ENCODE assay signal across 7 cellular contexts in genomic region chrX:110450050-110450449, GRCh38.
DNase-seq lines count a peak whose midpoint lies in the region; ATAC-seq and TF ChIP-seq lines count a peak whose summit lies in the region.

No MANE protein-coding gene starts in this region.

- H3K27ac ChIP-seq in right cardiac atrium (ENCODE audit: low read length) (no peak overlapping the region), gastrocnemius medialis (no peak overlapping the region)

- no peak for TF ChIP-seq POLR2A in gastrocnemius medialis (IDR thresholded peaks at IDR 0.05)

- H3K4me1 ChIP-seq in right cardiac atrium (ENCODE audit: control insufficient read depth, insufficient read depth, low read length) (no peaks in the 10 kb centered on the region), gastrocnemius medialis (no peaks in the 10 kb centered on the region)

- ATAC-seq in HG02571 (IDR thresholded peaks at IDR 0.05; ENCODE audit: unreplicated experiment), result peak; percentile 84
- ATAC-seq in T-helper 17 cell, result peak; percentile 59
- ATAC-seq in right cardiac atrium, result peak; percentile 86 to 87
- peak; percentile 76 to 85 for ATAC-seq in gastrocnemius medialis

- no peaks in the 10 kb centered on the region for H3K4me1 Mint-ChIP-seq in T-helper 17 cell

- peak; percentile 29 for DNase-seq in NCI-H1105 (lab: John Stamatoyannopoulos, UW)
- peak; percentile 10 to 34 (median 22) for DNase-seq in T-helper 17 cell
- peak in 57 of 58 donors; percentile 2 to 81 (median 58) for DNase-seq in anterior cingulate cortex (lab: John Stamatoyannopoulos, UW)
- DNase-seq in right cardiac atrium, result peak; percentile 58 to 85 (median 78)
- DNase-seq in gastrocnemius medialis, result peak; percentile 19 to 58

- intact Hi-C loops in right cardiac atrium (cut with DNase I) (loop anchor here (2.0 to 5.0 kb wide), 2 partner anchors 397 kb away; no protein-coding TSS in a partner anchor), gastrocnemius medialis (cut with DNase I; ENCODE audit: low total_unique reads) (loop anchor here (1.0 to 5.0 kb wide), 2 partner anchors 217 to 397 kb away; no protein-coding TSS in a partner anchor)

- no peaks in the 10 kb centered on the region for H3K27me3 ChIP-seq in right cardiac atrium (ENCODE audit: control insufficient read depth, insufficient read depth)
- no peaks in the 10 kb centered on the region for H3K27me3 ChIP-seq in gastrocnemius medialis

- no peak overlapping the region for H3K4me3 ChIP-seq in GM12875 (ENCODE audit: low read depth, low read length)
- no peak overlapping the region for H3K4me3 ChIP-seq in right cardiac atrium (ENCODE audit: low read length)
- no peak overlapping the region for H3K4me3 ChIP-seq in gastrocnemius medialis

- in situ Hi-C loops in gastrocnemius medialis (cut with MboI; ENCODE audit: low sequenced_read_pairs in 4 of 4), result loop anchor here (5.0 to 25.0 kb wide), 4 partner anchors 212 to 405 kb away; no protein-coding TSS in a partner anchor

- no peaks in the 10 kb centered on the region for H3K9me3 ChIP-seq in T-helper 17 cell (ENCODE audit: control insufficient read depth, low read length, poor library complexity, severe bottlenecking)
- H3K9me3 ChIP-seq in right cardiac atrium (ENCODE audit: control insufficient read depth, low read length), result no peaks in the 10 kb centered on the region
- H3K9me3 ChIP-seq in gastrocnemius medialis, result no peaks in the 10 kb centered on the region

- peaks cover 13% of the 10 kb centered on the region for H3K27me3 Mint-ChIP-seq in T-helper 17 cell

- H3K4me3 Mint-ChIP-seq in T-helper 17 cell, result no peak overlapping the region

- no peaks in the 10 kb centered on the region for H3K36me3 Mint-ChIP-seq in T-helper 17 cell (ENCODE audit: low read depth)

- no peaks in the 10 kb centered on the region for H3K36me3 ChIP-seq in gastrocnemius medialis

- H3K27ac Mint-ChIP-seq in T-helper 17 cell, result no peak overlapping the region

- 2% methylated on average over 4 of the region's 4 CpGs for WGBS in right cardiac atrium

- TF ChIP-seq CTCF in GM12875 (IDR thresholded peaks at IDR 0.05; ENCODE audit: borderline replicate concordance, insufficient read depth, low read depth, low read length) (peak; percentile 74; the same call in 1 of the 2 replicates), gastrocnemius medialis (IDR thresholded peaks at IDR 0.05 in 4 of 5, conservative IDR thresholded peaks at IDR 0.05 in 1 of 5) (peak; percentile 44 to 70 (median 55))

Comparison
In these comparisons a context has a peak if more than half of its experiments do, and no peak if none do; other contexts are left out.
1. DNase-seq: peak in every context shown above with its lines; median percentile 78 in right cardiac atrium; 58 in anterior cingulate cortex; 38 in gastrocnemius medialis; 29 in NCI-H1105; 22 in T-helper 17 cell.